In genomic region chr3:3800076-3800448, GRCh38 we compare ENCODE assay signal across 8 cellular contexts. TPM values are rescaled to one million over a fixed set of nuclear protein-coding genes. Genes with fewer than 3 reads are reported as not detected.
A peak's percentile ranks its signal among the peaks of the same experiment; 100 is the strongest.
DNase-seq lines count a peak whose midpoint lies in the region; ATAC-seq, FAIRE-seq and TF ChIP-seq lines count a peak whose summit lies in the region.

No MANE protein-coding gene starts in this region.

- H3K27ac ChIP-seq in mesodermal cell (ENCODE audit: low read depth, low read length, severe bottlenecking), result no peak overlapping the region

- H3K27ac Mint-ChIP-seq in activated naive CD4-positive, alpha-beta T cell treated with anti-CD3 and anti-CD28 coated beads for 36 hours, result no peak overlapping the region
- H3K27ac Mint-ChIP-seq in type B pancreatic cell (peak overlapping the region; percentile 79), HFFc6 (no peak overlapping the region)

- no peaks in the 10 kb centered on the region for H3K9me3 ChIP-seq in mesodermal cell (ENCODE audit: control insufficient read depth, low read length)

- peak; percentile 19 for DNase-seq in activated naive CD4-positive, alpha-beta T cell treated with anti-CD3 and anti-CD28 coated beads for 36 hours
- no peak for DNase-seq in activated naive CD4-positive, alpha-beta T cell (lab: John Stamatoyannopoulos, UW)
- DNase-seq in cerebellar cortex (ENCODE audit: low spot score) (peak; percentile 28), type B pancreatic cell (ENCODE audit: extremely low spot score, unreplicated experiment) (peak; percentile 72), HFFc6 (no peak), RCC 7860 (ENCODE audit: low spot score) (no peak)

- intact Hi-C loops in activated naive CD4-positive, alpha-beta T cell treated with anti-CD3 and anti-CD28 coated beads for 36 hours (cut with micrococcal nuclease), result no loop called here

- no peak for ATAC-seq in HG03175 (IDR thresholded peaks at IDR 0.05; ENCODE audit: unreplicated experiment)

- peak overlapping the region; percentile 80 for H3K4me3 Mint-ChIP-seq in activated naive CD4-positive, alpha-beta T cell treated with anti-CD3 and anti-CD28 coated beads for 36 hours
- H3K4me3 Mint-ChIP-seq in type B pancreatic cell (peak overlapping the region; percentile 93), HFFc6 (no peak overlapping the region)

- peaks cover 17% of the 10 kb centered on the region for H3K4me1 Mint-ChIP-seq in activated naive CD4-positive, alpha-beta T cell treated with anti-CD3 and anti-CD28 coated beads for 36 hours (ENCODE audit: low read depth)
- H3K4me1 Mint-ChIP-seq in type B pancreatic cell (ENCODE audit: unreplicated experiment) (peaks cover 29% of the 10 kb centered on the region), HFFc6 (ENCODE audit: low read depth) (no peaks in the 10 kb centered on the region)

- H3K36me3 Mint-ChIP-seq in activated naive CD4-positive, alpha-beta T cell treated with anti-CD3 and anti-CD28 coated beads for 36 hours (ENCODE audit: low read depth), result no peaks in the 10 kb centered on the region
- no peaks in the 10 kb centered on the region for H3K36me3 Mint-ChIP-seq in type B pancreatic cell
- 0 out of 2 replicates have a peak, but pooled peaks cover 5% of the 10 kb centered on the region for H3K36me3 Mint-ChIP-seq in HFFc6 (ENCODE audit: low read depth)

- H3K4me1 ChIP-seq in mesodermal cell (ENCODE audit: control insufficient read depth, insufficient read depth, low read length, poor library complexity, severe bottlenecking), result no peaks in the 10 kb centered on the region

- TF ChIP-seq CTCF in type B pancreatic cell (conservative IDR thresholded peaks at IDR 0.05), result no peak
- TF ChIP-seq CTCF in HFFc6 (IDR thresholded peaks at IDR 0.05), result no peak

- FAIRE-seq in RCC 7860 (lab: Jason Lieb, UNC), result no peak

- peaks cover 28% of the 10 kb centered on the region for H3K27me3 Mint-ChIP-seq in activated naive CD4-positive, alpha-beta T cell treated with anti-CD3 and anti-CD28 coated beads for 36 hours (ENCODE audit: low read depth)
- H3K27me3 Mint-ChIP-seq in type B pancreatic cell (peaks cover 22% of the 10 kb centered on the region), HFFc6 (ENCODE audit: insufficient read depth) (peaks cover 6% of the 10 kb centered on the region)

- peak overlapping the region; percentile 83 for H3K4me3 ChIP-seq in mesodermal cell (ENCODE audit: extremely low read depth, insufficient read depth, low read length, poor library complexity, severe bottlenecking)

- H3K36me3 ChIP-seq in mesodermal cell (ENCODE audit: control insufficient read depth, insufficient read depth, low read length), result peaks cover 11% of the 10 kb centered on the region

- WGBS in mesodermal cell (ENCODE audit: insufficient coverage in 2 of 2), 2 experiments, result 0% methylated on average over 12 to 13 of the region's 19 CpGs

- H3K9me3 Mint-ChIP-seq in activated naive CD4-positive, alpha-beta T cell treated with anti-CD3 and anti-CD28 coated beads for 36 hours, result no peaks in the 10 kb centered on the region
- H3K9me3 Mint-ChIP-seq in type B pancreatic cell, result no peaks in the 10 kb centered on the region
- H3K9me3 Mint-ChIP-seq in HFFc6, result peaks cover 24% of the 10 kb centered on the region

- CTCF ChIA-PET in activated naive CD4-positive, alpha-beta T cell treated with anti-CD3 and anti-CD28 coated beads for 36 hours (lab: Charles Lee), result interaction anchor here (0.6 kb wide), 1 partner anchor 516 kb away, joined by 3 read pairs; no protein-coding TSS in a partner anchor

RNA-seq across cellular contexts. Expression of gene LRRN1, which starts 0.8 kb away (rescaled TPM):
- total RNA-seq in activated naive CD4-positive, alpha-beta T cell treated with anti-CD3 and anti-CD28 coated beads for 36 hours, result under 1 TPM; 0.49 to 0.67 TPM
- 78.3 TPM for polyA plus RNA-seq in mesodermal cell (2013, experiment 1 of 2)
- polyA plus RNA-seq in mesodermal cell (2013, experiment 2 of 2), result 72.2 TPM
- total RNA-seq in type B pancreatic cell (ENCODE audit: low replicate concordance), result 30.7 and 85.2 TPM in 2 replicates
- not detected for total RNA-seq in HFFc6 (2021; fragmentation: NEBNext Ultra II Directional; extraction: Animal tissue kit (Norgen Biotek cat#: 25700))

Comparison
In these comparisons a context has a peak if more than half of its experiments do, and no peak if none do; other contexts are left out.
1. DNase-seq: peak in activated naive CD4-positive, alpha-beta T cell treated with anti-CD3 and anti-CD28 coated beads for 36 hours (single experiment), cerebellar cortex (single experiment) and type B pancreatic cell (single experiment); none in activated naive CD4-positive, alpha-beta T cell (0 of 4), HFFc6 (single experiment) and RCC 7860 (single experiment).
2. RNA of gene LRRN1, which starts 0.8 kb away (total RNA-seq): 30.7 to 85.2 TPM in type B pancreatic cell; 0.49 to 0.67 TPM in activated naive CD4-positive, alpha-beta T cell treated with anti-CD3 and anti-CD28 coated beads for 36 hours and not detected in HFFc6; every median in the first group is over 10 times any median in the second.